In the genomic region with DNA sequence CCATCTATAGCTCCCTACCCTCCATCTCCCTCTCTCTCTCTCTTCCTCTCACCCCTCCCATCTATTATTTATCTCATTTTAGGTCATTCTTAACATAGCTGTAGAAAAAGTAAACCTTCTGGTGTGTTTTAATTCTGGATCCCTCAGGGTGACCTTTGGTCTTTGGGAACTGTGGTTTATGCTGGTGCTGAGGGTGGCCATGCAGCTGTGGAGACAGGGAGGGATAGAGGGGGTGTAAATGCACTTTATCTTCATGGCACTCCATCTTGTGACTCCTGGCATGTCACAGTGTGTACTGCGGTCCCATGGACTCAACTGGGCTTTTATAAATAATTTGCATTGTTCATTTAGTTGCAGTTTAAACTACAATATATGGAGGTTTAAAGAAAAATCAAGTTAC, we compare ENCODE assay signal across 1 cellular context.
TF ChIP-seq lines count a peak whose summit lies in the region.

No MANE protein-coding gene starts in this region.

TF ChIP-seq in K562, 482 proteins besides CTCF, POLR2A, EP300 and RAD21:
- TF ChIP-seq TSC22D4 (tag; IDR thresholded peaks at IDR 0.05) (0 out of 2 replicates have a peak, but pooled peaks have one; percentile 34), CBFB (CRISPR knock-in tag; IDR thresholded peaks at IDR 0.05) (no peak)
